8 cellular contexts compared by ENCODE assay signal in genomic region chr16:88686439-88687253, GRCh38. TPM values are rescaled to one million over a fixed set of nuclear protein-coding genes. Genes with fewer than 3 reads are reported as not detected.
A peak's percentile ranks its signal among the peaks of the same experiment; 100 is the strongest.
DNase-seq lines count a peak whose midpoint lies in the region; ATAC-seq, FAIRE-seq and TF ChIP-seq lines count a peak whose summit lies in the region.

Gene SNAI3, minus strand, starts transcription at chr16:88686507. Its CDS starts 101 bp downstream, at chr16:88686406.

- H3K4me3 ChIP-seq in IMR-90 (ENCODE audit: insufficient read depth, low read depth, low read length) (peak within 1 kb of the TSS; percentile 43), pancreas (peak within 1 kb of the TSS; percentile 53 to 78 (median 62)), transverse colon (peak within 1 kb of the TSS; percentile 16 to 58 (median 44))

- peaks cover 14% of the 10 kb centered on the region for H3K4me1 Mint-ChIP-seq in Calu3 (ENCODE audit: low read depth, unreplicated experiment)

- ATAC-seq in GM21515 (IDR thresholded peaks at IDR 0.05; ENCODE audit: unreplicated experiment) (peak; percentile 72), IMR-90 (ENCODE audit: low read depth) (peak; percentile 90), Right ventricle myocardium inferior (peak; percentile 91), pancreas (peak; percentile 83 to 90 (median 88))

- H3K36me3 ChIP-seq in IMR-90 (ENCODE audit: control insufficient read depth, insufficient read depth, low read length) (no peaks in the 10 kb centered on the region), pancreas (no peaks in the 10 kb centered on the region), transverse colon (no peaks in the 10 kb centered on the region)

- in situ Hi-C loops in IMR-90 (cut with MboI; ENCODE audit: low sequenced_read_pairs) (no loop called here), transverse colon (cut with MboI; ENCODE audit: low pct_ligation_motif_present in 1 of 4, low pct_unique_long_range_greater_than_20kb in 1 of 4, low sequenced_read_pairs in 3 of 4) (no loop called here)

- FAIRE-seq in pancreas (lab: Jason Lieb, UNC), result no peak

- peak within 1 kb of the TSS; percentile 76 for H3K4me3 Mint-ChIP-seq in Calu3 (ENCODE audit: low read depth, unreplicated experiment)

- no peak within 1 kb of the TSS for H3K27ac Mint-ChIP-seq in Calu3 (ENCODE audit: unreplicated experiment)

- CTCF ChIA-PET in Calu3 (lab: Charles Lee), result no interaction called here
- CTCF ChIA-PET in IMR-90 (lab: Yijun Ruan, JAX), result no interaction called here

- no peak within 1 kb of the TSS for H2BK120ac ChIP-seq in IMR-90 (ENCODE audit: low read depth, low read length)

- H3K9me3 ChIP-seq in IMR-90 (ENCODE audit: control insufficient read depth, insufficient read depth, low read length) (no peaks in the 10 kb centered on the region), pancreas (no peaks in the 10 kb centered on the region), transverse colon (no peaks in the 10 kb centered on the region)

- H4K5ac ChIP-seq in IMR-90 (ENCODE audit: low read depth, low read length), result no peak within 1 kb of the TSS

- H3K27me3 ChIP-seq in IMR-90 (ENCODE audit: control insufficient read depth, insufficient read depth, low read length) (peaks cover 40% of the 10 kb centered on the region), pancreas (no peaks in the 10 kb centered on the region), transverse colon (peaks cover 79% of the 10 kb centered on the region)

- peaks cover 7% of the 10 kb centered on the region; the same call in 1 of the 2 replicates for H3K4me1 ChIP-seq in IMR-90 (ENCODE audit: control insufficient read depth, insufficient read depth, low read length)
- H3K4me1 ChIP-seq in pancreas, result peaks cover 10 to 25% (median 24%) of the 10 kb centered on the region in 3 donors
- peaks cover 0 to 28% (median 17%) of the 10 kb centered on the region in 4 donors for H3K4me1 ChIP-seq in transverse colon

- H3K9ac ChIP-seq in IMR-90 (ENCODE audit: low read depth, low read length), result no peak within 1 kb of the TSS

- H2BK15ac ChIP-seq in IMR-90 (ENCODE audit: low read depth, low read length), result no peak within 1 kb of the TSS

- TF ChIP-seq RAD21 in IMR-90 (IDR thresholded peaks at IDR 0.05; ENCODE audit: low read length), result no peak

- peaks cover 18% of the 10 kb centered on the region for H3K36me3 Mint-ChIP-seq in Calu3 (ENCODE audit: insufficient read depth, unreplicated experiment)

- peak within 1 kb of the TSS; percentile 33; the same call in 1 of the 2 replicates for H2AK5ac ChIP-seq in IMR-90 (ENCODE audit: low read depth, low read length)

- no peak within 1 kb of the TSS for H3K23ac ChIP-seq in IMR-90 (ENCODE audit: low read depth, low read length)

- TF ChIP-seq EP300 in transverse colon (IDR thresholded peaks at IDR 0.05; ENCODE audit: low read depth), result no peak

- H4K8ac ChIP-seq in IMR-90 (ENCODE audit: low read depth in 2 of 2, low read length in 2 of 2), result no peak within 1 kb of the TSS

- no peak within 1 kb of the TSS for H3K18ac ChIP-seq in IMR-90 (ENCODE audit: low read depth, low read length)

- H3K27ac ChIP-seq in IMR-90 (ENCODE audit: insufficient read depth, low read length), result no peak within 1 kb of the TSS
- H3K27ac ChIP-seq in pancreas, result peak within 1 kb of the TSS; percentile 22 to 68 (median 31)
- H3K27ac ChIP-seq in transverse colon, result peak within 1 kb of the TSS; percentile 58 to 63 (median 60)

- no peaks in the 10 kb centered on the region for H3K79me1 ChIP-seq in IMR-90 (ENCODE audit: low read depth in 1 of 2, low read length in 2 of 2)

- DNase-seq in Calu3 (peak; percentile 96), IMR-90 (peak; percentile 24), SHP77 (lab: John Stamatoyannopoulos, UW) (peak; percentile 68 to 74), Right ventricle myocardium inferior (ENCODE audit: missing footprints) (peak; percentile 94), pancreas (peak; percentile 87 to 96 (median 91)), transverse colon (peak; percentile 95)
- DNase-seq in activated naive CD4-positive, alpha-beta T cell (lab: John Stamatoyannopoulos, UW), result peak; percentile 55 to 80 (median 64)

- dilution Hi-C loops in IMR-90 (cut with HindIII; ENCODE audit: low sequenced_read_pairs, unreplicated experiment), result no loop called here

- peaks cover 68% of the 10 kb centered on the region for H3K27me3 Mint-ChIP-seq in Calu3 (ENCODE audit: unreplicated experiment)

- TF ChIP-seq POLR2A in IMR-90 (IDR thresholded peaks at IDR 0.05; ENCODE audit: low read depth, low read length) (no peak), transverse colon (IDR thresholded peaks at IDR 0.05) (no peak)

- no peak within 1 kb of the TSS for H3K14ac ChIP-seq in IMR-90 (replicated peaks; ENCODE audit: low read depth, low read length)

- H2BK20ac ChIP-seq in IMR-90 (ENCODE audit: low read depth, low read length), result no peak within 1 kb of the TSS

- H3K9me3 Mint-ChIP-seq in Calu3 (ENCODE audit: low read depth, unreplicated experiment), result no peaks in the 10 kb centered on the region

- WGBS in IMR-90 (ENCODE audit: extremely low coverage in 2 of 2, insufficient read length in 1 of 2), 2 experiments, result 5% methylated on average over 23 of the region's 65 CpGs; no CpG with 5 or more reads in 1 of the 2 experiments
- WGBS in pancreas, 2 donors, result 7 to 12% methylated on average over 31 to 65 of the region's 65 CpGs
- 19 to 60% methylated on average over 1 to 16 of the region's 65 CpGs for WGBS in transverse colon (ENCODE audit: low coverage in 1 of 2), 2 donors

- BruUV-seq in Calu3 (replicated peaks; lab: Mats Ljungman, UMichigan), result no TSS peak
- no TSS peak for BruUV-seq in IMR-90 (replicated peaks; lab: Mats Ljungman, UMichigan)

- H2AFZ ChIP-seq in IMR-90 (replicated peaks; ENCODE audit: low read length, poor library complexity), result peak within 1 kb of the TSS; percentile 91

- no peak within 1 kb of the TSS for H4K91ac ChIP-seq in IMR-90 (ENCODE audit: insufficient read depth, low read depth, low read length)

- peak within 1 kb of the TSS; percentile 68 for H2AK9ac ChIP-seq in IMR-90 (replicated peaks; ENCODE audit: low read depth, low read length, poor library complexity)

- intact Hi-C loops in Calu3 (cut with micrococcal nuclease; ENCODE audit: unreplicated experiment) (no loop called here), IMR-90 (cut with micrococcal nuclease) (loop anchor here (1.0 kb wide), 1 partner anchor 15 kb away; no protein-coding TSS in a partner anchor), Right ventricle myocardium inferior (cut with DNase I) (no loop called here), pancreas (cut with DNase I) (no loop called here), transverse colon (cut with DNase I; ENCODE audit: low total_unique reads) (no loop called here)

- H3K4ac ChIP-seq in IMR-90 (ENCODE audit: low read depth, low read length), result no peak within 1 kb of the TSS

- peak within 1 kb of the TSS; percentile 67 for H3K4me2 ChIP-seq in IMR-90 (ENCODE audit: low read depth, low read length)

- no peak within 1 kb of the TSS for H3K56ac ChIP-seq in IMR-90 (ENCODE audit: extremely low read depth, insufficient read depth, low read length)

- no peak within 1 kb of the TSS for H2BK5ac ChIP-seq in IMR-90 (ENCODE audit: low read depth, low read length, poor library complexity, severe bottlenecking)

- no peak for TF ChIP-seq CTCF in Calu3 (IDR thresholded peaks at IDR 0.05; ENCODE audit: unreplicated experiment)
- TF ChIP-seq CTCF in IMR-90 (conservative IDR thresholded peaks at IDR 0.05; ENCODE audit: low read depth, low read length), result no peak
- TF ChIP-seq CTCF in pancreas (IDR thresholded peaks at IDR 0.05), result no peak
- TF ChIP-seq CTCF in transverse colon (IDR thresholded peaks at IDR 0.05), result no peak

- POLR2A ChIA-PET in IMR-90 (lab: Charles Lee; ENCODE audit: unreplicated experiment), result no interaction called here

- H3K9me1 ChIP-seq in IMR-90 (ENCODE audit: insufficient read depth, low read length), result no peaks in the 10 kb centered on the region

- H4K20me1 ChIP-seq in IMR-90 (ENCODE audit: insufficient read depth, low read length), result peaks cover 7% of the 10 kb centered on the region; the same call in 1 of the 2 replicates

TF ChIP-seq in IMR-90, 13 proteins besides CTCF, POLR2A, EP300 and RAD21 (continues in another document):
- TF ChIP-seq RFX5 (IDR thresholded peaks at IDR 0.05; ENCODE audit: low read depth, low read length) (no peak), USF2 (IDR thresholded peaks at IDR 0.05; ENCODE audit: low read depth, low read length) (no peak), MAFK (IDR thresholded peaks at IDR 0.05; ENCODE audit: low read depth, low read length) (no peak), RCOR1 (IDR thresholded peaks at IDR 0.05; ENCODE audit: insufficient replicate concordance, low read length) (no peak), BHLHE40 (IDR thresholded peaks at IDR 0.05; ENCODE audit: low read depth, low read length) (no peak), CHD1 (IDR thresholded peaks at IDR 0.05; ENCODE audit: low read depth, low read length) (no peak), CEBPB (IDR thresholded peaks at IDR 0.05; ENCODE audit: low read depth, low read length) (no peak), FOS (IDR thresholded peaks at IDR 0.05; ENCODE audit: low read depth, low read length) (no peak), ELK1 (IDR thresholded peaks at IDR 0.05; ENCODE audit: borderline replicate concordance, low read depth, low read length) (no peak), MAZ (IDR thresholded peaks at IDR 0.05; ENCODE audit: borderline replicate concordance, low read depth, low read length) (no peak)

RNA-seq across cellular contexts. Expression of gene SNAI3, which starts in this region (rescaled TPM):
- total RNA-seq in Calu3 (2022), result 0.34 and 0.54 TPM in 2 replicates
- not detected in 2 replicates for total RNA-seq in IMR-90 (2012; rRNA removed)
- 0.21 and 0.34 TPM in 2 replicates for polyA plus RNA-seq in IMR-90 (2012; rRNA removed)
- polyA plus RNA-seq in IMR-90 (2012; cell fraction: cytosol; rRNA removed), result 0.19 and 0.21 TPM in 2 replicates
- 0.11 and 0.23 TPM in 2 replicates for polyA plus RNA-seq in IMR-90 (2012; cell fraction: nucleus; rRNA removed; ENCODE audit: low replicate concordance)
- total RNA-seq in Right ventricle myocardium inferior, result 2.9 TPM
- 1 to 10 TPM in 1 of 6 donors, under 1 TPM in 5; 0.19 to 1.9 (median 0.69) TPM for total RNA-seq in pancreas
- polyA plus RNA-seq in pancreas, result 1 to 10 TPM in 1 of 2 donors, under 1 TPM in 1; 0.72 to 1.2 TPM
- 1 to 10 TPM in 1 of 4 donors, under 1 TPM in 2, not detected in 1; 0.27 to 2.9 (median 0.75) TPM for total RNA-seq in transverse colon

Comparison
In these comparisons a context has a peak if more than half of its experiments do, and no peak if none do; other contexts are left out.
1. Peak in DNase-seq in Calu3; RNA of the gene not detected or under 1 TPM.
2. Peak in DNase-seq, ATAC-seq, H3K4me3 ChIP-seq and H3K4me2 ChIP-seq in IMR-90; RNA of the gene not detected or under 1 TPM.
3. DNase-seq: peak in every context shown above with its lines; median percentile 96 in Calu3; 95 in transverse colon; 94 in Right ventricle myocardium inferior; 91 in pancreas; 71 in SHP77; 64 in activated naive CD4-positive, alpha-beta T cell; 24 in IMR-90.